2 cellular contexts compared by ENCODE assay signal in the genomic region with DNA sequence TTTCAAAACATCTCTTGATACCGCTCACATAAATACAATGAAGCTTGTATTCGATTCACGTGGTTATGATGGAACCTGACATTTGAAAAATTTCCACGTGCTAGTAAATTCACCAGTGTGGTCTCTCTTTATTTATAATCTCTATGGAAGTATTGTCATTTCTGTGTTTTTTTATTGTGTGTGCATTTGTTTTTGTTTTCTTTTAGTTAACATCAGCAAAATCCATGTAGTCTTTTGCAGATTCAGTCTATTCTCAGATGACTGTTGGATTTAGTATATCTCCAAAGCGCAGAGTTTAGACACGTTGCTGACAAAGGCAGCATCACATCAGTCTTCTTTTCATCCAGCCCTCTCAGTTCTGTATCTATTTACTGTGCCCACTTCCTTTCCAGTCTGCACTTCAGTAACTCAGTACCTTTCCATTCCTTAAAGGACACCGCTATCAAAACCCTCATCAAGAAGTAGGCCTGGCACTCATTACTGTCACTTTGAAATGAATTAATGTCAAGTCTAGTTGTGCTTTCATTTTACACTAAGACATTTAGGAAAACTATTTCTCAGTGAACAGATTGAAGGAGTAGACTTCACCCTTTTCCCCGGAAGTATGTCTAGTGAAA.
TF ChIP-seq lines count a peak whose summit lies in the region.

No MANE protein-coding gene starts in this region.

TF ChIP-seq in SK-N-SH, 30 proteins besides CTCF, POLR2A, EP300 and RAD21 (continued from another document):
- TF ChIP-seq, protein P1, sequence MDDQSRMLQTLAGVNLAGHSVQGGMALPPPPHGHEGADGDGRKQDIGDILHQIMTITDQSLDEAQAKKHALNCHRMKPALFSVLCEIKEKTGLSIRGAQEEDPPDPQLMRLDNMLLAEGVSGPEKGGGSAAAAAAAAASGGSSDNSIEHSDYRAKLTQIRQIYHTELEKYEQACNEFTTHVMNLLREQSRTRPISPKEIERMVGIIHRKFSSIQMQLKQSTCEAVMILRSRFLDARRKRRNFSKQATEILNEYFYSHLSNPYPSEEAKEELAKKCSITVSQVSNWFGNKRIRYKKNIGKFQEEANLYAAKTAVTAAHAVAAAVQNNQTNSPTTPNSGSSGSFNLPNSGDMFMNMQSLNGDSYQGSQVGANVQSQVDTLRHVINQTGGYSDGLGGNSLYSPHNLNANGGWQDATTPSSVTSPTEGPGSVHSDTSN (IDR thresholded peaks at IDR 0.05): peak; percentile 42; the same call in 1 of the 2 replicates

TF ChIP-seq in SK-N-SH treated with all-trans-retinoic acid at 6 μM for 48 hours, 23 proteins besides CTCF, POLR2A, EP300 and RAD21 (continued from another document):
- TF ChIP-seq, protein P2, sequence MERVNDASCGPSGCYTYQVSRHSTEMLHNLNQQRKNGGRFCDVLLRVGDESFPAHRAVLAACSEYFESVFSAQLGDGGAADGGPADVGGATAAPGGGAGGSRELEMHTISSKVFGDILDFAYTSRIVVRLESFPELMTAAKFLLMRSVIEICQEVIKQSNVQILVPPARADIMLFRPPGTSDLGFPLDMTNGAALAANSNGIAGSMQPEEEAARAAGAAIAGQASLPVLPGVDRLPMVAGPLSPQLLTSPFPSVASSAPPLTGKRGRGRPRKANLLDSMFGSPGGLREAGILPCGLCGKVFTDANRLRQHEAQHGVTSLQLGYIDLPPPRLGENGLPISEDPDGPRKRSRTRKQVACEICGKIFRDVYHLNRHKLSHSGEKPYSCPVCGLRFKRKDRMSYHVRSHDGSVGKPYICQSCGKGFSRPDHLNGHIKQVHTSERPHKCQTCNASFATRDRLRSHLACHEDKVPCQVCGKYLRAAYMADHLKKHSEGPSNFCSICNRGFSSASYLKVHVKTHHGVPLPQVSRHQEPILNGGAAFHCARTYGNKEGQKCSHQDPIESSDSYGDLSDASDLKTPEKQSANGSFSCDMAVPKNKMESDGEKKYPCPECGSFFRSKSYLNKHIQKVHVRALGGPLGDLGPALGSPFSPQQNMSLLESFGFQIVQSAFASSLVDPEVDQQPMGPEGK (CRISPR knock-in tag; IDR thresholded peaks at IDR 0.05; ENCODE audit: borderline replicate concordance): no peak
- TF ChIP-seq ZNF8 (CRISPR knock-in tag; IDR thresholded peaks at IDR 0.05) (no peak), PPARA (CRISPR knock-in tag; IDR thresholded peaks at IDR 0.05; ENCODE audit: borderline replicate concordance) (no peak), ESRRG (CRISPR knock-in tag; IDR thresholded peaks at IDR 0.05) (no peak), ZFP30 (CRISPR knock-in tag; IDR thresholded peaks at IDR 0.05) (no peak), CSDC2 (CRISPR knock-in tag; IDR thresholded peaks at IDR 0.05) (no peak), OSR1 (CRISPR knock-in tag; IDR thresholded peaks at IDR 0.05) (no peak), ISL1 (CRISPR knock-in tag; IDR thresholded peaks at IDR 0.05) (no peak), RARB (CRISPR knock-in tag; IDR thresholded peaks at IDR 0.05) (no peak), TCF4 (CRISPR knock-in tag; IDR thresholded peaks at IDR 0.05; ENCODE audit: borderline replicate concordance) (no peak), ARNTL (CRISPR knock-in tag; IDR thresholded peaks at IDR 0.05; ENCODE audit: borderline replicate concordance, low read depth) (no peak), ZNF70 (CRISPR knock-in tag; IDR thresholded peaks at IDR 0.05) (no peak), BACH2 (CRISPR knock-in tag; IDR thresholded peaks at IDR 0.05; ENCODE audit: borderline replicate concordance) (no peak), GLIS3 (CRISPR knock-in tag; IDR thresholded peaks at IDR 0.05) (no peak), SNAI2 (CRISPR knock-in tag; IDR thresholded peaks at IDR 0.05) (no peak)
- TF ChIP-seq, protein P3, sequence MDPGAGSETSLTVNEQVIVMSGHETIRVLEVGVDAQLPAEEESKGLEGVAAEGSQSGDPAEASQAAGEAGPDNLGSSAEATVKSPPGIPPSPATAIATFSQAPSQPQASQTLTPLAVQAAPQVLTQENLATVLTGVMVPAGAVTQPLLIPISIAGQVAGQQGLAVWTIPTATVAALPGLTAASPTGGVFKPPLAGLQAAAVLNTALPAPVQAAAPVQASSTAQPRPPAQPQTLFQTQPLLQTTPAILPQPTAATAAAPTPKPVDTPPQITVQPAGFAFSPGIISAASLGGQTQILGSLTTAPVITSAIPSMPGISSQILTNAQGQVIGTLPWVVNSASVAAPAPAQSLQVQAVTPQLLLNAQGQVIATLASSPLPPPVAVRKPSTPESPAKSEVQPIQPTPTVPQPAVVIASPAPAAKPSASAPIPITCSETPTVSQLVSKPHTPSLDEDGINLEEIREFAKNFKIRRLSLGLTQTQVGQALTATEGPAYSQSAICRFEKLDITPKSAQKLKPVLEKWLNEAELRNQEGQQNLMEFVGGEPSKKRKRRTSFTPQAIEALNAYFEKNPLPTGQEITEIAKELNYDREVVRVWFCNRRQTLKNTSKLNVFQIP (CRISPR knock-in tag; IDR thresholded peaks at IDR 0.05; ENCODE audit: borderline replicate concordance, low read depth): no peak
